Comparison of ENCODE assay signal across 1 cellular context in genomic region chr4:147034372-147034771, GRCh38.
TF ChIP-seq lines count a peak whose summit lies in the region.

No MANE protein-coding gene starts in this region.

TF ChIP-seq in HepG2, 621 proteins besides CTCF, POLR2A, EP300 and RAD21 (continued from another document):
- TF ChIP-seq PRDM15 (CRISPR knock-in tag; IDR thresholded peaks at IDR 0.05) (no peak), HIVEP1 (CRISPR knock-in tag; IDR thresholded peaks at IDR 0.05) (no peak), ZNF652 (CRISPR knock-in tag; IDR thresholded peaks at IDR 0.05; ENCODE audit: borderline replicate concordance, low read depth) (no peak), PHF20 (CRISPR knock-in tag; IDR thresholded peaks at IDR 0.05) (no peak), HOXA7 (CRISPR knock-in tag; IDR thresholded peaks at IDR 0.05) (no peak)
- TF ChIP-seq, protein P1, sequence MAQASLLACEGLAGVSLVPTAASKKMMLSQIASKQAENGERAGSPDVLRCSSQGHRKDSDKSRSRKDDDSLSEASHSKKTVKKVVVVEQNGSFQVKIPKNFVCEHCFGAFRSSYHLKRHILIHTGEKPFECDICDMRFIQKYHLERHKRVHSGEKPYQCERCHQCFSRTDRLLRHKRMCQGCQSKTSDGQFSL (CRISPR knock-in tag; IDR thresholded peaks at IDR 0.05), result no peak
